ENCODE assay signal across 18 cellular contexts in genomic region chr17:79621151-79621940, GRCh38. TPM values are rescaled to one million over a fixed set of nuclear protein-coding genes. Genes with fewer than 3 reads are reported as not detected.
DNase-seq lines count a peak whose midpoint lies in the region; ATAC-seq and TF ChIP-seq lines count a peak whose summit lies in the region.
"Had no signal": no experiment of that assay in that cellular context is flagged by ENCODE, and none has a peak within 500 bp of the region (broad histone marks: within the 10 kb centered on the region; RNA-seq: fewer than 3 reads in every experiment).

No MANE protein-coding gene starts in this region.

- POLR2A ChIA-PET in HEK293T (lab: Yijun Ruan, JAX): no interaction called here

- H3K27me3 ChIP-seq in Peyer's patch: no peaks in the 10 kb centered on the region
- peaks cover 5 to 85% of the 10 kb centered on the region in 2 donors for H3K27me3 ChIP-seq in left lung
- no peaks in the 10 kb centered on the region for H3K27me3 ChIP-seq in testis

- DNase-seq in activated effector memory CD4-positive, alpha-beta T cell treated with anti-CD3 and anti-CD28 coated beads, Interleukin-2, amount 50 U/mL, for 16 hours: peak; percentile 27
- DNase-seq in activated effector memory CD4-positive, alpha-beta T cell treated with Interleukin-2 at 50 U/mL for 16 hours: no peak
- peak in 2 of 3 donors; percentile 24 to 25 for DNase-seq in Peyer's patch
- peak; percentile 23 for DNase-seq in left lung
- DNase-seq in testis: peak; percentile 6
- no peak for DNase-seq in HEK293T (ENCODE audit: extremely low spot score)
- DNase-seq: activated CD8-positive, alpha-beta memory T cell treated with anti-CD3 and anti-CD28 coated beads, Interleukin-2, amount 50 U/mL, for 4 hours; caudate nucleus; CD8-positive, alpha-beta T cell; EL; SIG-M5; stimulated activated naive CD4-positive, alpha-beta T cell treated with Interleukin-2 at 50 U/mL for 16 hours; T-helper 2 cell had no signal

- CTCF ChIA-PET in HEK293T (lab: Yijun Ruan, JAX): no interaction called here

- no peak for TF ChIP-seq POLR2A in Peyer's patch (IDR thresholded peaks at IDR 0.05)
- TF ChIP-seq POLR2A in testis (IDR thresholded peaks at IDR 0.05): no peak

- intact Hi-C loops in left lung (cut with DNase I): no loop called here
- intact Hi-C loops in testis (cut with DNase I; ENCODE audit: low total_unique reads): no loop called here

- TF ChIP-seq CTCF in Peyer's patch (IDR thresholded peaks at IDR 0.05) (no peak), left lung (IDR thresholded peaks at IDR 0.05) (no peak), testis (IDR thresholded peaks at IDR 0.05) (no peak)

- ATAC-seq in left lung (no peak), GM19452 (IDR thresholded peaks at IDR 0.05; ENCODE audit: unreplicated experiment) (no peak), HG02938 (IDR thresholded peaks at IDR 0.05; ENCODE audit: unreplicated experiment) (no peak)
- ATAC-seq: CD8-positive, alpha-beta T cell had no signal

- WGBS in testis, 2 donors: 76 to 79% methylated on average over 19 to 27 of the region's 27 CpGs

- H3K36me3 ChIP-seq in Peyer's patch: no peaks in the 10 kb centered on the region
- no peaks in the 10 kb centered on the region for H3K36me3 ChIP-seq in left lung
- no peaks in the 10 kb centered on the region for H3K36me3 ChIP-seq in testis (ENCODE audit: low read depth, missing control alignments)
- H3K36me3 ChIP-seq: prostate gland had no signal

- H3K9me3 ChIP-seq in Peyer's patch (no peaks in the 10 kb centered on the region), left lung (no peaks in the 10 kb centered on the region), testis (no peaks in the 10 kb centered on the region)
- H3K9me3 ChIP-seq: prostate gland had no signal

- H3K4me1 ChIP-seq in Peyer's patch (no peaks in the 10 kb centered on the region), left lung (no peaks in the 10 kb centered on the region), testis (no peaks in the 10 kb centered on the region)
- H3K4me1 ChIP-seq: prostate gland had no signal

- no peak overlapping the region for H3K4me3 ChIP-seq in Peyer's patch
- no peak overlapping the region for H3K4me3 ChIP-seq in left lung
- no peak overlapping the region for H3K4me3 ChIP-seq in testis
- H3K4me3 ChIP-seq: prostate gland had no signal

- H3K27ac ChIP-seq in Peyer's patch (no peak overlapping the region), left lung (no peak overlapping the region), testis (no peak overlapping the region)
- H3K27ac ChIP-seq: KMS-11, prostate gland had no signal

TF ChIP-seq in HEK293T, 16 proteins besides CTCF, POLR2A, EP300 and RAD21:
- TF ChIP-seq L3MBTL2 (conservative IDR thresholded peaks at IDR 0.05): no peak
- no peak for TF ChIP-seq SUZ12 (IDR thresholded peaks at IDR 0.05)
- TF ChIP-seq ZNF384 (IDR thresholded peaks at IDR 0.05): no peak
- TF ChIP-seq LEF1 (IDR thresholded peaks at IDR 0.05; ENCODE audit: borderline replicate concordance): no peak
TF ChIP-seq in HEK293T: peak in this region for 0.

RNA-seq across cellular contexts. Expression of gene RBFOX3, which starts 10.5 kb away (rescaled TPM):
- total RNA-seq in Peyer's patch (under 1 TPM in 1 of 4 donors, not detected in 3; 0.40 TPM), left lung (not detected), testis (10 to 100 TPM; 13.6 to 15.3 TPM)
- polyA plus RNA-seq in testis (ENCODE audit: insufficient read depth, low read depth, low replicate concordance): 14.4 TPM
- total RNA-seq: CD8-positive, alpha-beta T cell had no signal
- polyA plus RNA-seq: AG04450 had no signal

Comparison
In these comparisons a context has a peak if more than half of its experiments do, and no peak if none do; other contexts are left out.
1. DNase-seq: peak in activated effector memory CD4-positive, alpha-beta T cell treated with anti-CD3 and anti-CD28 coated beads, Interleukin-2, amount 50 U/mL, for 16 hours (single experiment), Peyer's patch (2 of 3), left lung (2 of 2) and testis (single experiment); none in activated effector memory CD4-positive, alpha-beta T cell treated with Interleukin-2 at 50 U/mL for 16 hours (single experiment) and HEK293T (single experiment).
2. RNA of gene RBFOX3, which starts 10.5 kb away (total RNA-seq): 13.6 to 15.3 TPM in testis; 0.40 TPM in Peyer's patch and not detected in left lung; every median in the first group is over 10 times any median in the second.